Comparison of ENCODE assay signal across 1 cellular context in genomic region chr11:4464216-4465159, GRCh38.
TF ChIP-seq lines count a peak whose summit lies in the region.

No MANE protein-coding gene starts in this region.

TF ChIP-seq in GM23338, 12 proteins besides CTCF, POLR2A, EP300 and RAD21 (continued from another document):
- TF ChIP-seq REST (IDR thresholded peaks at IDR 0.05; ENCODE audit: unreplicated experiment) (no peak), STAT1 (IDR thresholded peaks at IDR 0.05; ENCODE audit: unreplicated experiment) (no peak), ZNF462 (CRISPR knock-in tag; IDR thresholded peaks at IDR 0.05) (no peak)
